12 cellular contexts compared by ENCODE assay signal in genomic region chr4:180827610-180828009, GRCh38.
DNase-seq lines count a peak whose midpoint lies in the region; ATAC-seq and TF ChIP-seq lines count a peak whose summit lies in the region.
"Had no signal": no experiment of that assay in that cellular context is flagged by ENCODE, and none has a peak within 500 bp of the region (broad histone marks: within the 10 kb centered on the region; RNA-seq: fewer than 3 reads in every experiment).

No MANE protein-coding gene starts in this region.

- no peaks in the 10 kb centered on the region for H3K27me3 Mint-ChIP-seq in stimulated activated memory B cell treated with anti-CD40 and anti-IgM and Interleukin-4, amounts not matched to agents 10 μg/mL and 1 μg/mL and 100 μg/mL, for 72 hours
- H3K27me3 Mint-ChIP-seq: activated naive CD4-positive, alpha-beta T cell treated with anti-CD3 and anti-CD28 coated beads, Interleukin-2, amount 50 U/mL, for 24 hours had no signal

- H3K4me1 ChIP-seq in ascending aorta (no peaks in the 10 kb centered on the region), subcutaneous abdominal adipose tissue (ENCODE audit: control insufficient read depth in 5 of 5, insufficient read depth in 5 of 5, low read length in 5 of 5) (peaks cover 0 to 10% (median 9%) of the 10 kb centered on the region in 5 donors)

- H3K4me3 ChIP-seq in ascending aorta (peak overlapping the region; percentile 55 to 57), subcutaneous abdominal adipose tissue (ENCODE audit: low read depth in 1 of 5, low read length in 5 of 5) (peak overlapping the region; percentile 61 to 88 (median 72))

- H3K4me1 Mint-ChIP-seq in stimulated activated memory B cell treated with anti-CD40 and anti-IgM and Interleukin-4, amounts not matched to agents 10 μg/mL and 1 μg/mL and 100 μg/mL, for 72 hours, result no peaks in the 10 kb centered on the region
- H3K4me1 Mint-ChIP-seq: activated naive CD4-positive, alpha-beta T cell treated with anti-CD3 and anti-CD28 coated beads, Interleukin-2, amount 50 U/mL, for 24 hours had no signal

- H3K9me3 Mint-ChIP-seq in stimulated activated memory B cell treated with anti-CD40 and anti-IgM and Interleukin-4, amounts not matched to agents 10 μg/mL and 1 μg/mL and 100 μg/mL, for 72 hours, result peaks cover 6% of the 10 kb centered on the region

- H3K36me3 ChIP-seq in ascending aorta (no peaks in the 10 kb centered on the region), subcutaneous abdominal adipose tissue (ENCODE audit: control insufficient read depth in 5 of 5, insufficient read depth in 5 of 5, low read length in 5 of 5) (no peaks in the 10 kb centered on the region)

- no peak for ATAC-seq in stimulated activated memory B cell treated with anti-CD40 and anti-IgM and Interleukin-4, amounts not matched to agents 10 μg/mL and 1 μg/mL and 100 μg/mL, for 72 hours
- no peak for ATAC-seq in GM18907 (IDR thresholded peaks at IDR 0.05; ENCODE audit: unreplicated experiment)
- no peak for ATAC-seq in HG03457 (IDR thresholded peaks at IDR 0.05; ENCODE audit: unreplicated experiment)
- no peak for ATAC-seq in left lobe of liver
- ATAC-seq: naive thymus-derived CD8-positive, alpha-beta T cell had no signal

- intact Hi-C loops in ascending aorta (cut with DNase I), result no loop called here

- no peaks in the 10 kb centered on the region for H3K9me3 ChIP-seq in ascending aorta
- H3K9me3 ChIP-seq in subcutaneous abdominal adipose tissue (ENCODE audit: control insufficient read depth in 5 of 5, low read length in 5 of 5), result no peaks in the 10 kb centered on the region

- no peaks in the 10 kb centered on the region for H3K27me3 ChIP-seq in ascending aorta
- no peaks in the 10 kb centered on the region for H3K27me3 ChIP-seq in subcutaneous abdominal adipose tissue (ENCODE audit: control insufficient read depth in 5 of 5, insufficient read depth in 4 of 5, low read length in 5 of 5)

- no peak overlapping the region for H3K4me3 Mint-ChIP-seq in stimulated activated memory B cell treated with anti-CD40 and anti-IgM and Interleukin-4, amounts not matched to agents 10 μg/mL and 1 μg/mL and 100 μg/mL, for 72 hours
- H3K4me3 Mint-ChIP-seq: activated naive CD4-positive, alpha-beta T cell treated with anti-CD3 and anti-CD28 coated beads, Interleukin-2, amount 50 U/mL, for 24 hours; naive thymus-derived CD8-positive, alpha-beta T cell had no signal

- DNase-seq in HS-5 (ENCODE audit: low read depth), result peak; percentile 28
- no peak for DNase-seq in ascending aorta (ENCODE audit: low spot score in 2 of 2)
- DNase-seq in hepatic stellate cell (ENCODE audit: low spot score), result peak; percentile 1
- no peak for DNase-seq in left lobe of liver (ENCODE audit: low spot score)
- DNase-seq: foreskin melanocyte; naive thymus-derived CD8-positive, alpha-beta T cell had no signal

- TF ChIP-seq CTCF in ascending aorta (IDR thresholded peaks at IDR 0.05), result no peak

- H3K27ac Mint-ChIP-seq in stimulated activated memory B cell treated with anti-CD40 and anti-IgM and Interleukin-4, amounts not matched to agents 10 μg/mL and 1 μg/mL and 100 μg/mL, for 72 hours, result no peak overlapping the region
- H3K27ac Mint-ChIP-seq: activated naive CD4-positive, alpha-beta T cell treated with anti-CD3 and anti-CD28 coated beads, Interleukin-2, amount 50 U/mL, for 24 hours; naive thymus-derived CD8-positive, alpha-beta T cell had no signal

- H3K27ac ChIP-seq in ascending aorta (no peak overlapping the region), subcutaneous abdominal adipose tissue (ENCODE audit: low read depth, low read length) (no peak overlapping the region)
- H3K27ac ChIP-seq: VCaP had no signal

- no peaks in the 10 kb centered on the region for H3K36me3 Mint-ChIP-seq in stimulated activated memory B cell treated with anti-CD40 and anti-IgM and Interleukin-4, amounts not matched to agents 10 μg/mL and 1 μg/mL and 100 μg/mL, for 72 hours
- H3K36me3 Mint-ChIP-seq: activated naive CD4-positive, alpha-beta T cell treated with anti-CD3 and anti-CD28 coated beads, Interleukin-2, amount 50 U/mL, for 24 hours; naive thymus-derived CD8-positive, alpha-beta T cell had no signal

- peak overlapping the region in 1 of 5 donors; percentile 44 for H3K9ac ChIP-seq in subcutaneous abdominal adipose tissue (ENCODE audit: low read length in 5 of 5)

Comparison
In these comparisons a context has a peak if more than half of its experiments do, and no peak if none do; other contexts are left out.
1. DNase-seq: peak in HS-5 (single experiment) and hepatic stellate cell (single experiment); none in ascending aorta (0 of 2) and left lobe of liver (single experiment).